Comparison of ENCODE assay signal across 8 cellular contexts in the genomic region with DNA sequence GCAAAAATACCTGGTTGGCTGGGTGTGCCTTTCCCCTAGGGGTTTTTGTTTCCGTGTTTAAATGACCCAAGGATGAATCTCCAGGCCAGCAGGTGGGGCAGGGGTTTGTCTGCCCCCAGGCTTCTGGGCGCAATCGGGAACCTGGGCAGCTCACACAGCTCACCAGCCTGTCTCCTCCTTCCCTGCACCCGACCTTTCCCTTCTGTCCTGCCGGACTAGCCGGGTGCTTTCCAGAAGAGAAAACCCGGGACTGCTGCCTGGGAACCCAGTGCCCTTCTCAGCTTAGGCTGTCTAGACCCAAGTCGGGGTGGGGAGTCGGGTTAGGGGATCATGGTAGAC.
A peak's percentile ranks its signal among the peaks of the same experiment; 100 is the strongest.
DNase-seq lines count a peak whose midpoint lies in the region; ATAC-seq and TF ChIP-seq lines count a peak whose summit lies in the region.

No MANE protein-coding gene starts in this region.

- BruUV-seq in mammary epithelial cell (replicated peaks; lab: Mats Ljungman, UMichigan), result no TSS peak

- no peak for ATAC-seq in GM21786 (IDR thresholded peaks at IDR 0.05; ENCODE audit: unreplicated experiment)

- CTCF ChIA-PET in mammary epithelial cell (lab: Charles Lee; ENCODE audit: low non-redundant PET), result interaction anchor here (0.6 kb wide), 2 partner anchors 31 to 238 kb away, joined by 4 read pairs; no protein-coding TSS in a partner anchor

- H3K9me3 ChIP-seq in mammary epithelial cell (replicated peaks; ENCODE audit: insufficient read depth, low read length), result no peaks in the 10 kb centered on the region
- no peaks in the 10 kb centered on the region for H3K9me3 ChIP-seq in iPS-18c (ENCODE audit: control insufficient read depth, insufficient read depth, low read length)

- H3K4me2 ChIP-seq in mammary epithelial cell (ENCODE audit: insufficient read depth, low read depth, low read length), result peak overlapping the region; percentile 85

- peak overlapping the region; percentile 33 for H2AFZ ChIP-seq in mammary epithelial cell (ENCODE audit: low read depth, low read length)

- H3K36me3 ChIP-seq in mammary epithelial cell (ENCODE audit: insufficient read depth, low read length), result no peaks in the 10 kb centered on the region
- H3K36me3 ChIP-seq in rectal smooth muscle tissue (ENCODE audit: control insufficient read depth, insufficient read depth, low read length), result no peaks in the 10 kb centered on the region

- dilution Hi-C loops in mammary epithelial cell (cut with HindIII; ENCODE audit: low sequenced_read_pairs), result loop anchor here (5.0 kb wide), 1 partner anchor 52 kb away; no protein-coding TSS in a partner anchor

- peak overlapping the region; percentile 23 to 35 (median 29) for H3K4me3 ChIP-seq in mammary epithelial cell (replicated peaks in 1 of 3; ENCODE audit: insufficient read depth in 1 of 3, low read depth in 2 of 3, low read length in 3 of 3)
- peak overlapping the region; percentile 51 for H3K4me3 ChIP-seq in iPS-18c (ENCODE audit: insufficient read depth, low read depth, low read length)
- peak overlapping the region; percentile 58 for H3K4me3 ChIP-seq in rectal smooth muscle tissue (ENCODE audit: low read length)

- H3K27me3 ChIP-seq in mammary epithelial cell (ENCODE audit: insufficient read depth, low read length), result no peaks in the 10 kb centered on the region
- no peaks in the 10 kb centered on the region for H3K27me3 ChIP-seq in rectal smooth muscle tissue (ENCODE audit: control insufficient read depth, insufficient read depth, low read length)

- peaks cover 4% of the 10 kb centered on the region for H4K20me1 ChIP-seq in mammary epithelial cell (ENCODE audit: insufficient read depth, low read length)

- H3K4me1 ChIP-seq in mammary epithelial cell (ENCODE audit: insufficient read depth, low read length), result peaks cover 71% of the 10 kb centered on the region
- H3K4me1 ChIP-seq in rectal smooth muscle tissue (ENCODE audit: control insufficient read depth, insufficient read depth, low read length), result peaks cover 60% of the 10 kb centered on the region

- 9% methylated on average over 5 of the region's 9 CpGs for WGBS in mammary epithelial cell (ENCODE audit: low coverage, missing lambda C conversion rate)

- in situ Hi-C loops in mammary epithelial cell (cut with MboI; ENCODE audit: low sequenced_read_pairs in 2 of 2), result no loop called here

- H3K27ac ChIP-seq in mammary epithelial cell (ENCODE audit: insufficient read depth, low read depth, low read length) (peak overlapping the region; percentile 68), rectal smooth muscle tissue (ENCODE audit: low read depth, low read length) (peak overlapping the region; percentile 77)

- DNase-seq in EH (ENCODE audit: low read depth) (peak; percentile 22), mammary epithelial cell (peak; percentile 62), NCI-H748 (lab: John Stamatoyannopoulos, UW; ENCODE audit: unreplicated experiment) (no peak), NK-92 (lab: John Stamatoyannopoulos, UW; ENCODE audit: unreplicated experiment) (no peak), ureter (ENCODE audit: low spot score) (no peak)

- intact Hi-C loops in mammary epithelial cell (cut with micrococcal nuclease), result loop anchor here (1.0 to 2.0 kb wide), 3 partner anchors 17 to 257 kb away; no protein-coding TSS in a partner anchor

- H3K9ac ChIP-seq in mammary epithelial cell (ENCODE audit: insufficient read depth, low read length), result peak overlapping the region; percentile 65
- no peak overlapping the region for H3K9ac ChIP-seq in rectal smooth muscle tissue (ENCODE audit: low read length)

- TF ChIP-seq CTCF in mammary epithelial cell (conservative IDR thresholded peaks at IDR 0.05 in 1 of 2, IDR thresholded peaks at IDR 0.05 in 1 of 2; ENCODE audit: extremely low read depth in 1 of 2, insufficient read depth in 1 of 2, low read depth in 1 of 2, low read length in 2 of 2), result peak in 1 of 2 donors; percentile 13

- H3K79me2 ChIP-seq in mammary epithelial cell (ENCODE audit: insufficient read depth, low read length), result peaks cover 97% of the 10 kb centered on the region

Comparison
In these comparisons a context has a peak if more than half of its experiments do, and no peak if none do; other contexts are left out.
1. DNase-seq: peak in EH (single experiment) and mammary epithelial cell (single experiment); none in NCI-H748 (single experiment), NK-92 (single experiment) and ureter (single experiment).
2. Peak in every context shown above with its lines, with median percentiles within 50 percentile points of each other: H3K4me3 ChIP-seq.